Comparison of ENCODE assay signal across 13 cellular contexts in genomic region chr3:72666444-72666755, GRCh38.
DNase-seq lines count a peak whose midpoint lies in the region; ATAC-seq, FAIRE-seq and TF ChIP-seq lines count a peak whose summit lies in the region.
"Had no signal": no experiment of that assay in that cellular context is flagged by ENCODE, and none has a peak within 500 bp of the region (broad histone marks: within the 10 kb centered on the region; RNA-seq: fewer than 3 reads in every experiment).

No MANE protein-coding gene starts in this region.

- H3K9me3 ChIP-seq in HepG2 (ENCODE audit: low read length) (no peaks in the 10 kb centered on the region), right lobe of liver (no peaks in the 10 kb centered on the region), Panc1 (ENCODE audit: control insufficient read depth, insufficient read depth, low read depth, low read length) (no peaks in the 10 kb centered on the region), H1 (ENCODE audit: insufficient read depth in 2 of 2, low read depth in 1 of 2, low read length in 1 of 2) (no peaks in the 10 kb centered on the region)

- intact Hi-C loops in HepG2 (cut with micrococcal nuclease; ENCODE audit: unreplicated experiment): loop anchor here (1.0 kb wide), 2 partner anchors 152 to 156 kb away; no protein-coding TSS in a partner anchor
- intact Hi-C loops in right lobe of liver (cut with DNase I): no loop called here
- intact Hi-C loops in Panc1 (cut with micrococcal nuclease; ENCODE audit: unreplicated experiment): no loop called here

- no peak overlapping the region for H2BK20ac ChIP-seq in H1 (ENCODE audit: low read length)

- WGBS in HepG2 (ENCODE audit: low lambda C conversion rate): 71% methylated on average over 3 of the region's 3 CpGs
- WGBS in right lobe of liver (ENCODE audit: insufficient coverage, low coverage, low lambda C conversion rate, missing lambda C conversion rate): 70% methylated on average over 3 of the region's 3 CpGs
- 67% methylated on average over 2 of the region's 3 CpGs; no CpG with 5 or more reads in 1 of the 2 experiments for WGBS in H1 (ENCODE audit: extremely low coverage in 1 of 2, insufficient coverage in 1 of 2, insufficient read length in 1 of 2, insufficient replicate concordance in 2 of 2, low coverage in 1 of 2, low lambda C conversion rate in 2 of 2, missing lambda C conversion rate in 1 of 2), 2 experiments

- TF ChIP-seq CTCF in HepG2 (CRISPR knock-in tag; IDR thresholded peaks at IDR 0.05) (no peak), right lobe of liver (IDR thresholded peaks at IDR 0.05) (no peak), Panc1 (IDR thresholded peaks at IDR 0.05) (peak; percentile 40), H1 (IDR thresholded peaks at IDR 0.05; ENCODE audit: control extremely low read depth in 1 of 3, insufficient read depth in 1 of 3, low read depth in 1 of 3, low read length in 3 of 3) (no peak), coronary artery (IDR thresholded peaks at IDR 0.05) (no peak)

- no peaks in the 10 kb centered on the region for H3K79me2 ChIP-seq in HepG2 (ENCODE audit: insufficient read depth, low read length)
- no peaks in the 10 kb centered on the region for H3K79me2 ChIP-seq in H1 (ENCODE audit: control insufficient read depth in 1 of 2, insufficient read depth in 2 of 2, low read length in 2 of 2)

- H3K4me3 ChIP-seq in HepG2 (replicated peaks in 1 of 3; ENCODE audit: insufficient read depth in 1 of 3, low read depth in 2 of 3, low read length in 3 of 3): no peak overlapping the region
- H3K4me3 ChIP-seq in right lobe of liver: no peak overlapping the region
- H3K4me3 ChIP-seq in Panc1 (ENCODE audit: low read depth in 2 of 2, low read length in 2 of 2): no peak overlapping the region
- H3K4me3 ChIP-seq in H1 (ENCODE audit: extremely low read depth in 1 of 4, insufficient read depth in 2 of 4, low read depth in 3 of 4, low read length in 4 of 4): no peak overlapping the region
- H3K4me3 ChIP-seq in coronary artery: no peak overlapping the region

- no peak overlapping the region for H4K91ac ChIP-seq in H1 (replicated peaks; ENCODE audit: insufficient read length, low read length)

- H3K23me2 ChIP-seq in H1 (ENCODE audit: low read depth, low read length): no peaks in the 10 kb centered on the region

- H2AFZ ChIP-seq in HepG2 (ENCODE audit: low read length): no peak overlapping the region
- H2AFZ ChIP-seq in H1 (ENCODE audit: low read length): no peak overlapping the region

- no peak overlapping the region for H2BK15ac ChIP-seq in H1 (ENCODE audit: low read length)

- H3K56ac ChIP-seq in H1 (replicated peaks; ENCODE audit: insufficient read length, low read depth, low read length): no peak overlapping the region

- H3K4me2 ChIP-seq in HepG2 (ENCODE audit: low read depth, low read length) (no peak overlapping the region), H1 (ENCODE audit: insufficient read depth in 1 of 2, low read depth in 2 of 2, low read length in 2 of 2) (no peak overlapping the region)

- no peaks in the 10 kb centered on the region for H3K36me3 ChIP-seq in HepG2 (replicated peaks in 1 of 2; ENCODE audit: control insufficient read depth in 1 of 2, insufficient read depth in 2 of 2, low read length in 2 of 2)
- no peaks in the 10 kb centered on the region for H3K36me3 ChIP-seq in right lobe of liver
- no peaks in the 10 kb centered on the region for H3K36me3 ChIP-seq in Panc1 (ENCODE audit: control insufficient read depth, insufficient read depth, low read length)
- no peaks in the 10 kb centered on the region for H3K36me3 ChIP-seq in H1 (ENCODE audit: control insufficient read depth in 2 of 4, insufficient read depth in 4 of 4, low read length in 3 of 4)

- no peak for FAIRE-seq in HepG2 (lab: Jason Lieb, UNC)
- no peak for FAIRE-seq in H1 (lab: Jason Lieb, UNC)
- FAIRE-seq: A204.1, G401.6 had no signal

- no peak overlapping the region for H3K23ac ChIP-seq in H1 (ENCODE audit: insufficient read length)

- H3K27ac ChIP-seq in HepG2 (ENCODE audit: extremely low read length, insufficient read depth, low read length) (no peak overlapping the region), right lobe of liver (no peak overlapping the region), Panc1 (ENCODE audit: low read length) (no peak overlapping the region), H1 (ENCODE audit: low read depth, low read length) (no peak overlapping the region), coronary artery (no peak overlapping the region)

- TF ChIP-seq RAD21 in HepG2 (CRISPR knock-in tag; IDR thresholded peaks at IDR 0.05): no peak
- no peak for TF ChIP-seq RAD21 in H1 (IDR thresholded peaks at IDR 0.05 in 1 of 2, conservative IDR thresholded peaks at IDR 0.05 in 1 of 2; ENCODE audit: low read depth in 2 of 2, low read length in 2 of 2)

- peaks cover 18% of the 10 kb centered on the region for H3K4me1 ChIP-seq in HepG2 (ENCODE audit: insufficient read depth, low read length)
- no peaks in the 10 kb centered on the region for H3K4me1 ChIP-seq in right lobe of liver
- H3K4me1 ChIP-seq in Panc1 (ENCODE audit: control insufficient read depth, insufficient read depth, low read length): peaks cover 6% of the 10 kb centered on the region; the same call in 1 of the 2 replicates
- H3K4me1 ChIP-seq in H1 (replicated peaks in 1 of 4; ENCODE audit: control insufficient read depth in 3 of 4, insufficient read depth in 4 of 4, low read length in 3 of 4): no peaks in the 10 kb centered on the region; a peak in 1 of 7 replicates

- no peak for ATAC-seq in HepG2
- ATAC-seq in right lobe of liver: no peak
- no peak for ATAC-seq in Panc1
- no peak for ATAC-seq in GM19023 (IDR thresholded peaks at IDR 0.05; ENCODE audit: unreplicated experiment)
- no peak for ATAC-seq in HG03378 (IDR thresholded peaks at IDR 0.05; ENCODE audit: unreplicated experiment)

- POLR2A ChIA-PET in HepG2 (lab: Yijun Ruan, JAX) (no interaction called here), Panc1 (lab: Charles Lee) (interaction anchor here (0.6 kb wide), 1 partner anchor 101 kb away, joined by 3 read pairs; no protein-coding TSS in a partner anchor), H1 (lab: Charles Lee; ENCODE audit: partially characterized antibody) (no interaction called here)

- in situ Hi-C loops in HepG2 (cut with HindIII; ENCODE audit: extremely low pct_ligation_motif_present, low pct_unique_long_range_greater_than_20kb): loop anchor here (5.0 kb wide), 1 partner anchor 151 kb away; no protein-coding TSS in a partner anchor
- in situ Hi-C loops in Panc1 (cut with HindIII; ENCODE audit: low pct_unique_long_range_greater_than_20kb, low sequenced_read_pairs): no loop called here

- no peak overlapping the region for H2BK120ac ChIP-seq in H1 (replicated peaks; ENCODE audit: low read depth, low read length)

- H3K9ac ChIP-seq in HepG2 (ENCODE audit: insufficient read depth, low read depth, low read length) (no peak overlapping the region), H1 (replicated peaks in 1 of 4; ENCODE audit: extremely low read depth in 1 of 4, low read depth in 3 of 4, low read length in 3 of 4) (no peak overlapping the region)

- DNase-seq in HepG2 (ENCODE audit: low spot score) (no peak), right lobe of liver (no peak), Panc1 (ENCODE audit: low read depth, low spot score) (no peak), H1 (ENCODE audit: low read depth in 1 of 2, low spot score in 2 of 2) (no peak), coronary artery (ENCODE audit: low spot score) (no peak)
- DNase-seq: COR-L47, DMS153, DMS79 treated with DMSO at 0.1 percent for 48 hours, EL had no signal

- no peak overlapping the region for H4K5ac ChIP-seq in H1 (ENCODE audit: insufficient read length, low read depth, low read length)

- TF ChIP-seq POLR2A in HepG2 (IDR thresholded peaks at IDR 0.05; ENCODE audit: insufficient read depth in 1 of 2, low read depth in 2 of 2, low read length in 2 of 2) (no peak), right lobe of liver (IDR thresholded peaks at IDR 0.05) (no peak), H1 (IDR thresholded peaks at IDR 0.05; ENCODE audit: control extremely low read depth in 1 of 2, low read depth in 2 of 2, low read length in 2 of 2) (no peak)

- BruUV-seq in HepG2 (replicated peaks; lab: Mats Ljungman, UMichigan): no TSS peak
- BruUV-seq in Panc1 (replicated peaks; lab: Mats Ljungman, UMichigan): no TSS peak

- no peak overlapping the region for H3K14ac ChIP-seq in H1 (ENCODE audit: insufficient read length)

- no peaks in the 10 kb centered on the region for H3K27me3 ChIP-seq in HepG2 (ENCODE audit: control insufficient read depth in 1 of 2, insufficient read depth in 2 of 2, low read length in 2 of 2)
- H3K27me3 ChIP-seq in right lobe of liver: no peaks in the 10 kb centered on the region
- H3K27me3 ChIP-seq in Panc1 (ENCODE audit: control insufficient read depth, insufficient read depth, low read length): no peaks in the 10 kb centered on the region; the same call in 1 of the 2 replicates
- no peaks in the 10 kb centered on the region for H3K27me3 ChIP-seq in H1 (replicated peaks in 1 of 4; ENCODE audit: control insufficient read depth in 3 of 4, extremely low read depth in 1 of 4, insufficient read depth in 3 of 4, low read length in 3 of 4)

- H2AK5ac ChIP-seq in H1 (ENCODE audit: low read depth, low read length): no peak overlapping the region

- CTCF ChIA-PET in HepG2 (lab: Yijun Ruan, JAX; ENCODE audit: low intra/inter-chr PET ratio, low total read pairs): interaction anchor here (0.7 to 1.6 kb wide), 3 partner anchors 152 to 209 kb away, joined by 3 to 6 read pairs (median 5); no protein-coding TSS in a partner anchor
- CTCF ChIA-PET in Panc1 (lab: Charles Lee): interaction anchor here (0.6 kb wide), 1 partner anchor 930 kb away, joined by 3 read pairs; no protein-coding TSS in a partner anchor
- CTCF ChIA-PET in H1 (lab: Charles Lee; ENCODE audit: partially characterized antibody): interaction anchor here (0.6 to 6.7 kb wide), 89 partner anchors 9 to 1175 kb away, joined by 3 to 114 read pairs (median 4); no protein-coding TSS in a partner anchor

- TF ChIP-seq EP300 in HepG2 (IDR thresholded peaks at IDR 0.05; ENCODE audit: low read depth in 2 of 2, low read length in 2 of 2) (no peak), HepG2 (CRISPR knock-in tag; IDR thresholded peaks at IDR 0.05; ENCODE audit: borderline replicate concordance) (no peak), H1 (IDR thresholded peaks at IDR 0.05; ENCODE audit: borderline replicate concordance in 1 of 2, low read depth in 2 of 2, low read length in 2 of 2) (no peak)

- H2BK12ac ChIP-seq in H1 (ENCODE audit: low read depth, low read length): no peak overlapping the region

- H4K8ac ChIP-seq in H1 (ENCODE audit: extremely low read depth, insufficient read depth, low read length): no peak overlapping the region

- H2BK5ac ChIP-seq in H1 (ENCODE audit: low read depth, low read length): no peak overlapping the region

- H4K20me1 ChIP-seq in HepG2 (ENCODE audit: insufficient read depth, low read length): no peaks in the 10 kb centered on the region
- no peaks in the 10 kb centered on the region for H4K20me1 ChIP-seq in H1 (replicated peaks in 1 of 2; ENCODE audit: control insufficient read depth in 1 of 2, insufficient read depth in 2 of 2, low read length in 2 of 2)

- no peak overlapping the region for H3K18ac ChIP-seq in H1 (ENCODE audit: extremely low read depth, low read length)

- no peaks in the 10 kb centered on the region for H3K79me1 ChIP-seq in H1 (ENCODE audit: low read depth, low read length)

- no peak overlapping the region for H3K4ac ChIP-seq in H1 (replicated peaks; ENCODE audit: insufficient read length, low read depth, low read length)

TF ChIP-seq in H1, 55 proteins besides CTCF, POLR2A, EP300 and RAD21 (continues in another document):
- TF ChIP-seq ZNF274 (IDR thresholded peaks at IDR 0.05; ENCODE audit: borderline replicate concordance, extremely low read depth, low read length): no peak

Comparison
In these comparisons a context has a peak if more than half of its experiments do, and no peak if none do; other contexts are left out.
1. Of the 41 proteins assayed by ChIP-seq in both HepG2 and H1: peak only in HepG2: none; only in H1: KDM1A; in both: none; in neither: 40.